In the genomic region with DNA sequence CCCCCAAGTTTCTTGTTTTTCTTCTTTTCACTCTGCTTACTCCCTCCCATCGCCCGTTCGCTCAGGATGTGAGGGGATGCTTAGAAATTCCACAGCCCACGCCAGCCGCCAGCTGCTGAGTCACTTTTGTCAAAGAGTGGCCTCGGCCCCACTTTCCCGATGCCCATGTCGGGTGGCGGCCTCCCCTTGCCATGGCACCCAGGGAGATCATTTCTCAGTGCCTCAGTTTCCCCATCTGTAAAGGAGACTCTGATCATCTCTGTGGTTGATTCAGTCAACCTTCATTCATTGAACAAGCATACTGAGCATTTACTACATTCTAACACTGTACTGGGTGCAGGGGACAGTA, we compare ENCODE assay signal across 9 cellular contexts. TPM values are rescaled to one million over a fixed set of nuclear protein-coding genes. Genes with fewer than 3 reads are reported as not detected.
DNase-seq lines count a peak whose midpoint lies in the region; ATAC-seq and TF ChIP-seq lines count a peak whose summit lies in the region.
"Had no signal": no experiment of that assay in that cellular context is flagged by ENCODE, and none has a peak within 500 bp of the region (broad histone marks: within the 10 kb centered on the region; RNA-seq: fewer than 3 reads in every experiment).

No MANE protein-coding gene starts in this region.

- peak overlapping the region; percentile 97 for H3K4me3 Mint-ChIP-seq in natural killer cell treated with Interleukin-12 subunit alpha and Interleukin-12 subunit beta and Interleukin-15 and Interleukin-18, amount 100 ng/mL, for 72 hours

- DNase-seq in AG09309 (ENCODE audit: low read depth), result no peak
- no peak for DNase-seq in choroid plexus epithelial cell (ENCODE audit: low read depth)
- no peak for DNase-seq in natural killer cell treated with Interleukin-12 subunit alpha and Interleukin-12 subunit beta and Interleukin-15 and Interleukin-18, amount 100 ng/mL, for 72 hours (ENCODE audit: low spot score)
- DNase-seq in NCI-H1694 (lab: John Stamatoyannopoulos, UW), result no peak

- TF ChIP-seq CTCF in AG09309 (IDR thresholded peaks at IDR 0.05; ENCODE audit: control insufficient read depth, insufficient read depth, low read depth, low read length, missing control alignments) (no peak), choroid plexus epithelial cell (conservative IDR thresholded peaks at IDR 0.05; ENCODE audit: low read depth, low read length) (no peak)

- H3K9me3 Mint-ChIP-seq in natural killer cell treated with Interleukin-12 subunit alpha and Interleukin-12 subunit beta and Interleukin-15 and Interleukin-18, amount 100 ng/mL, for 72 hours, result no peaks in the 10 kb centered on the region

- no peaks in the 10 kb centered on the region for H3K27me3 Mint-ChIP-seq in natural killer cell treated with Interleukin-12 subunit alpha and Interleukin-12 subunit beta and Interleukin-15 and Interleukin-18, amount 100 ng/mL, for 72 hours

- ATAC-seq in HG03159 (IDR thresholded peaks at IDR 0.05; ENCODE audit: unreplicated experiment) (peak; percentile 17), HG02678 (IDR thresholded peaks at IDR 0.05; ENCODE audit: unreplicated experiment) (no peak), GM18867 (IDR thresholded peaks at IDR 0.05; ENCODE audit: unreplicated experiment) (no peak), HG03439 (IDR thresholded peaks at IDR 0.05; ENCODE audit: unreplicated experiment) (no peak)
- ATAC-seq in natural killer cell treated with Interleukin-12 subunit alpha and Interleukin-12 subunit beta and Interleukin-15 and Interleukin-18, amount 100 ng/mL, for 72 hours, result no peak

- peak overlapping the region; percentile 53 to 86 for H3K27ac Mint-ChIP-seq in natural killer cell treated with Interleukin-12 subunit alpha and Interleukin-12 subunit beta and Interleukin-15 and Interleukin-18, amount 100 ng/mL, for 72 hours

- H3K4me1 Mint-ChIP-seq in natural killer cell treated with Interleukin-12 subunit alpha and Interleukin-12 subunit beta and Interleukin-15 and Interleukin-18, amount 100 ng/mL, for 72 hours (ENCODE audit: low read depth in 2 of 2), result peaks cover 28 to 34% of the 10 kb centered on the region in 2 donors

- peak overlapping the region; percentile 89 for H3K4me3 ChIP-seq in AG09309 (ENCODE audit: control insufficient read depth, low read depth, low read length)
- peak overlapping the region; percentile 76 for H3K4me3 ChIP-seq in choroid plexus epithelial cell (ENCODE audit: low read depth, low read length)

- no peaks in the 10 kb centered on the region for H3K36me3 Mint-ChIP-seq in natural killer cell treated with Interleukin-12 subunit alpha and Interleukin-12 subunit beta and Interleukin-15 and Interleukin-18, amount 100 ng/mL, for 72 hours

RNA-seq across cellular contexts. Expression of gene PDGFRB, which starts 0.4 kb away (rescaled TPM):
- total RNA-seq in natural killer cell treated with Interleukin-12 subunit alpha and Interleukin-12 subunit beta and Interleukin-15 and Interleukin-18, amount 100 ng/mL, for 72 hours, result 1 to 10 TPM; 4.4 to 9.0 TPM

RNA-seq across cellular contexts. Expression of gene CDX1, which starts 10.6 kb away (rescaled TPM):
- not detected for total RNA-seq in natural killer cell treated with Interleukin-12 subunit alpha and Interleukin-12 subunit beta and Interleukin-15 and Interleukin-18, amount 100 ng/mL, for 72 hours
- total RNA-seq: glomerular endothelial cell had no signal

RNA-seq across cellular contexts. Expression of gene SLC6A7, which starts 33.9 kb away (rescaled TPM):
- total RNA-seq in natural killer cell treated with Interleukin-12 subunit alpha and Interleukin-12 subunit beta and Interleukin-15 and Interleukin-18, amount 100 ng/mL, for 72 hours, result not detected
- total RNA-seq: glomerular endothelial cell had no signal
